Comparison of ENCODE assay signal across 21 cellular contexts in the genomic region with DNA sequence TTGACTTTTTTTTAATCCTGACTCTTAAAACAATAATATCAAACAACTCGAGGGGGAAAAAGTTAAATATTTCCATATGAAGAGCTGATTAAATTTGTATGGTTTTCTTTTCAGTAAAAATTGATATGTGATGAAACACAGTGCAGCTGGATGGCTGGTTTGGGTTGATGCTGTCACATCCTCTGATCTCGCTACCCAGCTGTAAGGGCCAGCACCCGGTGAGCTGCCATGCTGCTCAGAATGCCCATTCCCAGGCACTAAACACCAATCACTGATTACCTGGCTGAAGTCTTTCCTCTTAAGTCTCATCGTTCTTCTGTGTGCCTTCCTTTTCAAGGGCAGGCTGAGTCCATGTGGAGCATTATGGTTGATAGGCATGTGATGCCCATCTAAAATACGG.
"Had no signal": no experiment of that assay in that cellular context is flagged by ENCODE, and none has a peak within 500 bp of the region (broad histone marks: within the 10 kb centered on the region; RNA-seq: fewer than 3 reads in every experiment).

No MANE protein-coding gene starts in this region.

- H3K9me3 ChIP-seq: gastrocnemius medialis, psoas muscle, sigmoid colon, stomach, testis, tibial artery had no signal

- H3K27ac ChIP-seq: gastrocnemius medialis, ovary, psoas muscle, sigmoid colon, stomach, testis, tibial artery had no signal

- ATAC-seq: gastrocnemius medialis; left lobe of liver; natural killer cell; psoas muscle; right cardiac atrium; stimulated activated effector memory CD8-positive, alpha-beta T cell treated with anti-CD3 and anti-CD28 coated beads, Interleukin-12 subunit alpha, Interleukin-12 subunit beta, amount 100 ng/mL, for 72 hours had no signal

- H3K4me3 ChIP-seq: gastrocnemius medialis, lung, ovary, psoas muscle, sigmoid colon, stomach, testis, tibial artery had no signal

- H3K4me1 ChIP-seq: gastrocnemius medialis, psoas muscle, sigmoid colon, stomach, testis had no signal

- H3K36me3 ChIP-seq: gastrocnemius medialis, ovary, sigmoid colon had no signal

- H3K27me3 ChIP-seq: gastrocnemius medialis, ovary, sigmoid colon, stomach, testis, tibial artery had no signal

- DNase-seq: cortex of kidney; effector CD4-positive, alpha-beta T cell; foreskin fibroblast; gastrocnemius medialis; head of caudate nucleus; natural killer cell; occipital lobe; ovary; posterior cingulate gyrus; psoas muscle; right cardiac atrium; sigmoid colon; stimulated activated CD4-positive, alpha-beta T cell treated with anti-CD3 and anti-CD28 coated beads, Interleukin-2, amount 100 ng/mL, for 24 hours; stimulated activated CD4-positive, alpha-beta T cell treated with anti-CD3 and anti-CD28 coated beads, Interleukin-4, amount 100 ng/mL, for 24 hours; stimulated activated naive CD4-positive, alpha-beta T cell treated with Interleukin-2 at 50 U/mL for 16 hours; stomach; testis; tibial artery had no signal
